Comparison of ENCODE assay signal across 9 cellular contexts in genomic region chr10:132335189-132336063, GRCh38. TPM values are rescaled to one million over a fixed set of nuclear protein-coding genes. Genes with fewer than 3 reads are reported as not detected.
DNase-seq lines count a peak whose midpoint lies in the region; TF ChIP-seq lines count a peak whose summit lies in the region.
"Had no signal": no experiment of that assay in that cellular context is flagged by ENCODE, and none has a peak within 500 bp of the region (broad histone marks: within the 10 kb centered on the region; RNA-seq: fewer than 3 reads in every experiment).

No MANE protein-coding gene starts in this region.

- TF ChIP-seq CTCF in HEK293 (tag by site-specific recombination; IDR thresholded peaks at IDR 0.05) (no peak), Calu3 (IDR thresholded peaks at IDR 0.05; ENCODE audit: unreplicated experiment) (no peak)

- DNase-seq in OCI-M1 (lab: John Stamatoyannopoulos, UW), result peak; percentile 100
- DNase-seq in midbrain (lab: John Stamatoyannopoulos, UW), result peak; percentile 72
- DNase-seq in Calu3, result no peak
- no peak for DNase-seq in AG20443 (ENCODE audit: low spot score)
- no peak for DNase-seq in NCI-H187 (lab: John Stamatoyannopoulos, UW)
- DNase-seq in stimulated activated CD4-positive, alpha-beta T cell treated with anti-CD3 and anti-CD28 coated beads, Interleukin-2, amount 100 ng/mL, for 24 hours, result no peak

- no peaks in the 10 kb centered on the region for H3K4me1 Mint-ChIP-seq in Calu3 (ENCODE audit: low read depth, unreplicated experiment)

- no TSS peak for BruUV-seq in Calu3 (replicated peaks; lab: Mats Ljungman, UMichigan)

- H3K27ac Mint-ChIP-seq in Calu3 (ENCODE audit: unreplicated experiment), result no peak overlapping the region

- no peaks in the 10 kb centered on the region for H3K9me3 ChIP-seq in HEK293 (ENCODE audit: control insufficient read depth, insufficient read depth, low read depth, low read length)

- no peak overlapping the region for H3K4me3 Mint-ChIP-seq in Calu3 (ENCODE audit: low read depth, unreplicated experiment)

- no peaks in the 10 kb centered on the region; a peak in 1 of 3 replicates for H3K36me3 ChIP-seq in HEK293 (ENCODE audit: control insufficient read depth in 2 of 2, insufficient read depth in 1 of 2, low read length in 2 of 2)

- peak overlapping the region; percentile 48; the same call in 1 of the 2 replicates for H3K27ac ChIP-seq in HEK293 (ENCODE audit: extremely low read depth, low read depth, low read length)
- H3K27ac ChIP-seq: HL-60 had no signal

- peak overlapping the region; percentile 55; the same call in 1 of the 2 replicates for H3K4me3 ChIP-seq in GM08714 (ENCODE audit: low read length)
- H3K4me3 ChIP-seq in HEK293 (ENCODE audit: low read depth, low read length), result no peak overlapping the region

- no peaks in the 10 kb centered on the region for H3K27me3 Mint-ChIP-seq in Calu3 (ENCODE audit: unreplicated experiment)

- intact Hi-C loops in Calu3 (cut with micrococcal nuclease; ENCODE audit: unreplicated experiment), result no loop called here

- H3K36me3 Mint-ChIP-seq in Calu3 (ENCODE audit: insufficient read depth, unreplicated experiment), result peaks cover 24% of the 10 kb centered on the region

- POLR2A ChIA-PET in HEK293 (lab: Yijun Ruan, JAX), result no interaction called here

- H3K9me3 Mint-ChIP-seq in Calu3 (ENCODE audit: low read depth, unreplicated experiment), result no peaks in the 10 kb centered on the region

- CTCF ChIA-PET in HEK293 (lab: Yijun Ruan, JAX), result interaction anchor here (0.6 to 1.0 kb wide), 2 partner anchors 9 to 35 kb away, joined by 3 read pairs; no protein-coding TSS in a partner anchor
- CTCF ChIA-PET in Calu3 (lab: Charles Lee), result no interaction called here

- H3K4me1 ChIP-seq in HEK293 (ENCODE audit: control insufficient read depth, insufficient read depth, low read length), result peaks cover 14% of the 10 kb centered on the region

TF ChIP-seq in HEK293, 187 proteins besides CTCF, POLR2A, EP300 and RAD21 (continues in another document):
- TF ChIP-seq ZNF558 (tag by site-specific recombination; IDR thresholded peaks at IDR 0.05), result no peak
- no peak for TF ChIP-seq BCL6B (tag by site-specific recombination; IDR thresholded peaks at IDR 0.05)
- TF ChIP-seq ZSCAN4 (tag by site-specific recombination; IDR thresholded peaks at IDR 0.05), result no peak
- TF ChIP-seq ZNF585B (tag by site-specific recombination; IDR thresholded peaks at IDR 0.05), result no peak
- no peak for TF ChIP-seq ZNF221 (tag by site-specific recombination; IDR thresholded peaks at IDR 0.05; ENCODE audit: borderline replicate concordance)
- no peak for TF ChIP-seq ZNF48 (tag by site-specific recombination; IDR thresholded peaks at IDR 0.05)
- TF ChIP-seq PBX3 (CRISPR knock-in tag; IDR thresholded peaks at IDR 0.05), result no peak
- no peak for TF ChIP-seq ZNF473 (tag by site-specific recombination; IDR thresholded peaks at IDR 0.05)
- TF ChIP-seq HOXA7 (CRISPR knock-in tag; IDR thresholded peaks at IDR 0.05; ENCODE audit: borderline replicate concordance), result no peak
- peak; percentile 76; the same call in 1 of the 2 replicates for TF ChIP-seq BCL11A (tag by site-specific recombination; IDR thresholded peaks at IDR 0.05; ENCODE audit: low read depth)
- TF ChIP-seq ZNF433 (tag by site-specific recombination; IDR thresholded peaks at IDR 0.05; ENCODE audit: low read depth), result no peak
- no peak for TF ChIP-seq ZNF138 (tag by site-specific recombination; IDR thresholded peaks at IDR 0.05; ENCODE audit: borderline replicate concordance)
- no peak for TF ChIP-seq ZNF488 (tag by site-specific recombination; IDR thresholded peaks at IDR 0.05)
- no peak for TF ChIP-seq ZNF23 (tag by site-specific recombination; IDR thresholded peaks at IDR 0.05; ENCODE audit: borderline replicate concordance)
- no peak for TF ChIP-seq ZNF398 (tag by site-specific recombination; IDR thresholded peaks at IDR 0.05)
- TF ChIP-seq ZNF394 (tag by site-specific recombination; IDR thresholded peaks at IDR 0.05; ENCODE audit: borderline replicate concordance), result no peak; the same call in 1 of the 2 replicates
- no peak for TF ChIP-seq ZNF792 (tag by site-specific recombination; IDR thresholded peaks at IDR 0.05)
- 0 out of 2 replicates have a peak, but pooled peaks have one; percentile 29 for TF ChIP-seq ZNF610 (tag by site-specific recombination; IDR thresholded peaks at IDR 0.05; ENCODE audit: borderline replicate concordance)
- no peak for TF ChIP-seq AEBP2 (tag by site-specific recombination; IDR thresholded peaks at IDR 0.05; ENCODE audit: borderline replicate concordance)
- peak; percentile 76; the same call in 1 of the 2 replicates for TF ChIP-seq KLF17 (tag by site-specific recombination; IDR thresholded peaks at IDR 0.05)
- TF ChIP-seq ZNF184 (tag by site-specific recombination; IDR thresholded peaks at IDR 0.05), result no peak
- TF ChIP-seq ZNF223 (tag by site-specific recombination; IDR thresholded peaks at IDR 0.05), result no peak

RNA-seq across cellular contexts. Expression of gene LRRC27, which starts 3.4 kb away (rescaled TPM):
- 4.6 and 5.0 TPM in 2 replicates for total RNA-seq in Calu3 (2022)

RNA-seq across cellular contexts. Expression of gene STK32C, which starts 27.7 kb away (rescaled TPM):
- 13.5 and 16.0 TPM in 2 replicates for total RNA-seq in Calu3 (2022)

Comparison
In these comparisons a context has a peak if more than half of its experiments do, and no peak if none do; other contexts are left out.
1. DNase-seq: peak in OCI-M1 (single experiment) and midbrain (single experiment); none in Calu3 (single experiment), AG20443 (single experiment), NCI-H187 (0 of 2) and stimulated activated CD4-positive, alpha-beta T cell treated with anti-CD3 and anti-CD28 coated beads, Interleukin-2, amount 100 ng/mL, for 24 hours (0 of 2).